In genomic region chr3:188242426-188243123, GRCh38 we compare ENCODE assay signal across 12 cellular contexts.
A peak's percentile ranks its signal among the peaks of the same experiment; 100 is the strongest.
DNase-seq lines count a peak whose midpoint lies in the region; ATAC-seq, FAIRE-seq and TF ChIP-seq lines count a peak whose summit lies in the region.
"Had no signal": no experiment of that assay in that cellular context is flagged by ENCODE, and none has a peak within 500 bp of the region (broad histone marks: within the 10 kb centered on the region; RNA-seq: fewer than 3 reads in every experiment).

No MANE protein-coding gene starts in this region.

- peak; percentile 8 for ATAC-seq in Right ventricle myocardium superior (ENCODE audit: poor library complexity)
- no peak for ATAC-seq in left cardiac atrium
- ATAC-seq in mucosa of descending colon: peak; percentile 11
- ATAC-seq in aorta (ENCODE audit: low FRiP score): no peak
- no peak for ATAC-seq in left lobe of liver
- ATAC-seq in naive thymus-derived CD8-positive, alpha-beta T cell: no peak
- ATAC-seq: HepG2 had no signal

- no peak for DNase-seq in Right ventricle myocardium superior
- no peak for DNase-seq in left cardiac atrium
- no peak for DNase-seq in brain microvascular endothelial cell
- no peak for DNase-seq in mucosa of descending colon
- no peak for DNase-seq in aorta
- no peak for DNase-seq in left lobe of liver (ENCODE audit: low spot score)
- no peak for DNase-seq in naive thymus-derived CD8-positive, alpha-beta T cell
- no peak for DNase-seq in GM12892 (ENCODE audit: insufficient read length)
- DNase-seq: NCI-H1694; nephron progenitor cell; NK-92 treated with Interleukin-12 subunit alpha and Interleukin-12 subunit beta, amount 100 ng/mL, for 24 hours had no signal

- H3K27ac Mint-ChIP-seq in naive thymus-derived CD8-positive, alpha-beta T cell: peak overlapping the region in 4 of 10 donors; percentile 38 to 67 (median 46)
- H3K27ac Mint-ChIP-seq: nephron progenitor cell had no signal

- H3K4me3 ChIP-seq in brain microvascular endothelial cell (ENCODE audit: low read depth, low read length): no peak overlapping the region
- no peak overlapping the region for H3K4me3 ChIP-seq in mucosa of descending colon
- H3K4me3 ChIP-seq in aorta (ENCODE audit: low read length in 2 of 2): no peak overlapping the region

- POLR2A ChIA-PET in naive thymus-derived CD8-positive, alpha-beta T cell (lab: Charles Lee): interaction anchor here (0.6 kb wide), 1 partner anchor 62 kb away, joined by 3 read pairs; no protein-coding TSS in a partner anchor

- H3K27me3 ChIP-seq in brain microvascular endothelial cell (replicated peaks) (no peaks in the 10 kb centered on the region), aorta (ENCODE audit: control insufficient read depth in 1 of 2, insufficient read depth in 2 of 2, low read length in 1 of 2) (no peaks in the 10 kb centered on the region)

- peaks cover 0 to 6% (median 5%) of the 10 kb centered on the region in 3 donors for H3K36me3 Mint-ChIP-seq in naive thymus-derived CD8-positive, alpha-beta T cell

- no peak overlapping the region for H3K4me3 Mint-ChIP-seq in naive thymus-derived CD8-positive, alpha-beta T cell
- H3K4me3 Mint-ChIP-seq: nephron progenitor cell had no signal

- H3K4me1 Mint-ChIP-seq in naive thymus-derived CD8-positive, alpha-beta T cell: peaks cover 0 to 63% (median 10%) of the 10 kb centered on the region in 4 donors

- in situ Hi-C loops in brain microvascular endothelial cell (cut with HindIII; ENCODE audit: low pct_ligation_motif_present, low sequenced_read_pairs): no loop called here

- no peak for FAIRE-seq in GM12892 (lab: Jason Lieb, UNC)
- FAIRE-seq: HepG2 had no signal

- H3K27ac ChIP-seq in brain microvascular endothelial cell (peak overlapping the region; percentile 40), aorta (ENCODE audit: low read depth in 1 of 2, low read length in 2 of 2) (peak overlapping the region; percentile 10 to 19)

- no peak for TF ChIP-seq POLR2A in GM12892 (IDR thresholded peaks at IDR 0.05; ENCODE audit: low read depth, low read length)

- H3K9me3 Mint-ChIP-seq in naive thymus-derived CD8-positive, alpha-beta T cell: no peaks in the 10 kb centered on the region
- H3K9me3 Mint-ChIP-seq: nephron progenitor cell had no signal

- H3K27me3 Mint-ChIP-seq in naive thymus-derived CD8-positive, alpha-beta T cell: no peaks in the 10 kb centered on the region

- H3K36me3 ChIP-seq in brain microvascular endothelial cell (replicated peaks) (peaks cover 2% of the 10 kb centered on the region), mucosa of descending colon (ENCODE audit: low read depth) (no peaks in the 10 kb centered on the region), aorta (ENCODE audit: control insufficient read depth in 1 of 2, insufficient read depth in 2 of 2, low read length in 1 of 2) (peaks cover 0 to 1% of the 10 kb centered on the region in 2 donors)

- intact Hi-C loops in Right ventricle myocardium superior (cut with DNase I): no loop called here
- intact Hi-C loops in left cardiac atrium (cut with DNase I): no loop called here
- intact Hi-C loops in mucosa of descending colon (cut with DNase I, micrococcal nuclease): no loop called here
- intact Hi-C loops in aorta (cut with DNase I): no loop called here

- H3K4me1 ChIP-seq in mucosa of descending colon (ENCODE audit: low read depth): peaks cover 12% of the 10 kb centered on the region
- H3K4me1 ChIP-seq in aorta (ENCODE audit: control insufficient read depth in 1 of 2, insufficient read depth in 2 of 2, low read length in 2 of 2): peaks cover 7 to 14% of the 10 kb centered on the region in 2 donors

- WGBS in aorta, 2 donors: 39 to 42% methylated on average over 3 of the region's 3 CpGs

- TF ChIP-seq CTCF in brain microvascular endothelial cell (IDR thresholded peaks at IDR 0.05; ENCODE audit: low read depth, low read length, missing control alignments) (no peak), mucosa of descending colon (IDR thresholded peaks at IDR 0.05) (no peak)

- H3K9me3 ChIP-seq in mucosa of descending colon: no peaks in the 10 kb centered on the region
- no peaks in the 10 kb centered on the region for H3K9me3 ChIP-seq in aorta (ENCODE audit: control insufficient read depth, low read length)

Comparison
In these comparisons a context has a peak if more than half of its experiments do, and no peak if none do; other contexts are left out.
1. ATAC-seq: peak in Right ventricle myocardium superior (single experiment) and mucosa of descending colon (single experiment); none in left cardiac atrium (0 of 2), aorta (single experiment), left lobe of liver (single experiment) and naive thymus-derived CD8-positive, alpha-beta T cell (0 of 2).